Comparison of ENCODE assay signal across 20 cellular contexts in the genomic region with DNA sequence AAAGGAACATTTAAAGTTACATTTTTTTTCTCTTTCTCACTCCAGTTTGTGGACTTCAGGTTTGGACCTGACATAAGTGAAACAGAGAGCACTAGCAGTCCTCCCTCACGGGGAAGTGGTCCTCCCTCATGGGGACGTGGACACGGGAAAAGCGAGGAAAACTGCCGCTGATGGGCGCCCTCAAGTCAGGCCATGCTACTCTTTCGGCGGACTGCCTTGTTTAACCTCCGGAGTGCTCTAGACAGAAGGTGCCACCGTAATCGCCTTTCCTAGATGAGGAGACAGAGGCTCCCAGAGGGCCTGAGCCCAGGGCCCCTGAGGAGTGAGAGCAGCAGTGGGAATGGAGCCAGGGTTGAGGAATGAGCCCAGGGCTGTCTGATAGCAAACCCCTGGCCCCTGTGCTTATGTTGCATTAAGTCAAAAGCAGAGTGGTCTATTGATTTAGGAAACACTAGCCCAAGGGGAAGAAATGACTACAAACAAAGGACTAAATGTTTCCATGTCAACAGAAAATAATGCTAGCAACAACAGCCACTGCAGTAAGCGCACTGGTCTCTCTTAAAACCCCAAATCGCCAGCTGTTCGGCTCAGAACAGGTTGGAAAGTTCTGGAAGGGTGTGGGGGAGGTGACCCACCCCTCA.
DNase-seq lines count a peak whose midpoint lies in the region; ATAC-seq and TF ChIP-seq lines count a peak whose summit lies in the region.
"Had no signal": no experiment of that assay in that cellular context is flagged by ENCODE, and none has a peak within 500 bp of the region (broad histone marks: within the 10 kb centered on the region; RNA-seq: fewer than 3 reads in every experiment).

No MANE protein-coding gene starts in this region.

- no peak for ATAC-seq in Right ventricle myocardium inferior
- ATAC-seq in lower lobe of right lung = no peak
- no peak for ATAC-seq in aorta (ENCODE audit: low FRiP score)
- no peak for ATAC-seq in left lobe of liver
- ATAC-seq: heart left ventricle had no signal

- TF ChIP-seq CTCF in right atrium auricular region (IDR thresholded peaks at IDR 0.05) (no peak), WERI-Rb-1 (IDR thresholded peaks at IDR 0.05; ENCODE audit: low read depth, low read length) (no peak), lower lobe of right lung (IDR thresholded peaks at IDR 0.05) (no peak)

- 80 to 92% methylated on average over 14 of the region's 14 CpGs for WGBS in aorta, 2 donors

- no peak overlapping the region for H3K4me3 ChIP-seq in right atrium auricular region
- no peak overlapping the region for H3K4me3 ChIP-seq in WERI-Rb-1 (ENCODE audit: low read depth, low read length)
- H3K4me3 ChIP-seq in lower lobe of right lung = no peak overlapping the region
- no peak overlapping the region for H3K4me3 ChIP-seq in aorta (ENCODE audit: low read length in 2 of 2)
- no peak overlapping the region for H3K4me3 ChIP-seq in SJCRH30
- H3K4me3 ChIP-seq: heart left ventricle, Peyer's patch, thoracic aorta had no signal

- H3K36me3 ChIP-seq in right atrium auricular region (no peaks in the 10 kb centered on the region), WERI-Rb-1 (no peaks in the 10 kb centered on the region), lower lobe of right lung (no peaks in the 10 kb centered on the region), aorta (ENCODE audit: control insufficient read depth in 1 of 2, insufficient read depth in 2 of 2, low read length in 1 of 2) (no peaks in the 10 kb centered on the region), SJCRH30 (no peaks in the 10 kb centered on the region)
- H3K36me3 ChIP-seq: heart left ventricle, Peyer's patch, thoracic aorta had no signal

- H3K27me3 ChIP-seq in right atrium auricular region = no peaks in the 10 kb centered on the region
- H3K27me3 ChIP-seq in WERI-Rb-1 (ENCODE audit: insufficient read depth, low read depth, severe bottlenecking) = no peaks in the 10 kb centered on the region
- no peaks in the 10 kb centered on the region for H3K27me3 ChIP-seq in lower lobe of right lung (ENCODE audit: low read depth)
- no peaks in the 10 kb centered on the region for H3K27me3 ChIP-seq in aorta (ENCODE audit: control insufficient read depth in 1 of 2, insufficient read depth in 2 of 2, low read length in 1 of 2)
- peaks cover 38% of the 10 kb centered on the region for H3K27me3 ChIP-seq in SJCRH30
- H3K27me3 ChIP-seq: Peyer's patch had no signal

- intact Hi-C loops in Right ventricle myocardium inferior (cut with DNase I) (no loop called here), lower lobe of right lung (cut with DNase I) (no loop called here), aorta (cut with DNase I) (no loop called here)

- no peaks in the 10 kb centered on the region for H3K4me1 ChIP-seq in right atrium auricular region
- H3K4me1 ChIP-seq in lower lobe of right lung = no peaks in the 10 kb centered on the region
- H3K4me1 ChIP-seq in aorta (ENCODE audit: control insufficient read depth in 1 of 2, insufficient read depth in 2 of 2, low read length in 2 of 2) = no peaks in the 10 kb centered on the region
- no peaks in the 10 kb centered on the region for H3K4me1 ChIP-seq in SJCRH30
- H3K4me1 ChIP-seq: heart left ventricle, Peyer's patch had no signal

- H3K27ac ChIP-seq in right atrium auricular region = no peak overlapping the region
- no peak overlapping the region for H3K27ac ChIP-seq in WERI-Rb-1
- H3K27ac ChIP-seq in lower lobe of right lung = no peak overlapping the region
- no peak overlapping the region for H3K27ac ChIP-seq in aorta (ENCODE audit: low read depth in 1 of 2, low read length in 2 of 2)
- no peak overlapping the region for H3K27ac ChIP-seq in SJCRH30
- H3K27ac ChIP-seq: heart left ventricle, Peyer's patch, thoracic aorta had no signal

- H3K9me3 ChIP-seq in right atrium auricular region (no peaks in the 10 kb centered on the region), WERI-Rb-1 (ENCODE audit: severe bottlenecking) (no peaks in the 10 kb centered on the region), lower lobe of right lung (no peaks in the 10 kb centered on the region), aorta (ENCODE audit: control insufficient read depth, low read length) (no peaks in the 10 kb centered on the region), SJCRH30 (replicated peaks) (no peaks in the 10 kb centered on the region)
- H3K9me3 ChIP-seq: heart left ventricle, Peyer's patch, thoracic aorta had no signal

- DNase-seq in Right ventricle myocardium inferior (ENCODE audit: missing footprints) (peak; percentile 23), right atrium auricular region (ENCODE audit: low spot score) (no peak), WERI-Rb-1 (peak; percentile 59), lower lobe of right lung (peak; percentile 10), aorta (peak; percentile 21 to 55), left lobe of liver (ENCODE audit: low spot score) (no peak), NCI-H446 treated with DMSO at 0.1 percent for 48 hours (lab: John Stamatoyannopoulos, UW) (no peak), SJCRH30 (no peak)
- DNase-seq: activated CD4-positive, alpha-beta T cell treated with anti-CD3 and anti-CD28 coated beads, Interleukin-2, amount 10 ng/mL, durations not matched to agents 24 days and 14 days; activated gamma-delta T cell; amniotic stem cell; CD4-positive, CD25-positive, alpha-beta regulatory T cell; effector memory CD4-positive, alpha-beta T cell; immature natural killer cell; Kasumi-1; NCI-H1105 treated with DMSO at 0.1 percent for 48 hours; SW 1271 had no signal

Comparison
In these comparisons a context has a peak if more than half of its experiments do, and no peak if none do; other contexts are left out.
1. DNase-seq: peak in Right ventricle myocardium inferior (single experiment), WERI-Rb-1 (single experiment), lower lobe of right lung (single experiment) and aorta (2 of 2); none in right atrium auricular region (single experiment), left lobe of liver (single experiment), NCI-H446 treated with DMSO at 0.1 percent for 48 hours (single experiment) and SJCRH30 (0 of 2).